Comparison of ENCODE assay signal across 18 cellular contexts in the genomic region with DNA sequence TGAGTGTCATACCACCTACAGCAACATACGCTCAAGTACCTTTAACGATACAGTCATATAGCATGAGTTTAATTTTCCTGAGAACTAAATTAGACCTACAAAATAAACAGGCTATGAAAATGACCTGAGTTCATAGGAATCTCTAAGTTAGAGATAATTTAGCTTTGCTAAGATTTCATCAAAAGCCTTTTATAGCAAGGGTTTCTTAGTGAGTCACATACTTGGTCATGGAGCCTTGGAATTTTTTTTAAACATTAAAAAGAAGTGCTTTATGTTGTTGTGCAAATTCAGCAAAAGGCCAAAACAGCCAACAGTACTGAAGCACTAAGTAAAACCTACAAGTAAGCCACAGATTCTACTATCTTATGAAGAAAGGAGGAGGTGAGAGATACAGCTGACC.
DNase-seq lines count a peak whose midpoint lies in the region; ATAC-seq and TF ChIP-seq lines count a peak whose summit lies in the region.
"Had no signal": no experiment of that assay in that cellular context is flagged by ENCODE, and none has a peak within 500 bp of the region (broad histone marks: within the 10 kb centered on the region; RNA-seq: fewer than 3 reads in every experiment).

No MANE protein-coding gene starts in this region.

- no peak for ATAC-seq in GM18520 (IDR thresholded peaks at IDR 0.05; ENCODE audit: unreplicated experiment)
- no peak for ATAC-seq in HG03139 (IDR thresholded peaks at IDR 0.05; ENCODE audit: unreplicated experiment)
- ATAC-seq: activated CD8-positive, alpha-beta memory T cell treated with anti-CD3 and anti-CD28 coated beads, Interleukin-2, amount 10 ng/mL, durations not matched to agents 7 days and 5 days; HepG2; stimulated activated memory B cell treated with anti-CD40 and anti-IgM and Interleukin-4, amounts not matched to agents 10 μg/mL and 1 μg/mL and 100 μg/mL, for 72 hours had no signal

- WGBS in mammary epithelial cell (ENCODE audit: low coverage, missing lambda C conversion rate) = 92% methylated on average over 2 of the region's 2 CpGs
- WGBS in testis, 2 donors = 94% methylated on average over 2 of the region's 2 CpGs

- H3K9ac ChIP-seq in mammary epithelial cell (ENCODE audit: insufficient read depth, low read length) = no peak overlapping the region

- H3K79me2 ChIP-seq in mammary epithelial cell (ENCODE audit: insufficient read depth, low read length) = no peaks in the 10 kb centered on the region

- no peak overlapping the region for H3K4me2 ChIP-seq in mammary epithelial cell (ENCODE audit: insufficient read depth, low read depth, low read length)

- no peak overlapping the region for H2AFZ ChIP-seq in mammary epithelial cell (ENCODE audit: low read depth, low read length)

- CTCF ChIA-PET in mammary epithelial cell (lab: Charles Lee; ENCODE audit: low non-redundant PET) = no interaction called here

- H3K4me1 ChIP-seq in mammary epithelial cell (ENCODE audit: insufficient read depth, low read length) = no peaks in the 10 kb centered on the region
- no peaks in the 10 kb centered on the region for H3K4me1 ChIP-seq in breast epithelium
- peaks cover 0 to 26% of the 10 kb centered on the region in 2 donors for H3K4me1 ChIP-seq in ascending aorta
- H3K4me1 ChIP-seq in testis = peaks cover 4% of the 10 kb centered on the region

- dilution Hi-C loops in mammary epithelial cell (cut with HindIII; ENCODE audit: low sequenced_read_pairs) = no loop called here

- in situ Hi-C loops in mammary epithelial cell (cut with MboI; ENCODE audit: low sequenced_read_pairs in 2 of 2) = no loop called here

- TF ChIP-seq CTCF in mammary epithelial cell (conservative IDR thresholded peaks at IDR 0.05 in 1 of 2, IDR thresholded peaks at IDR 0.05 in 1 of 2; ENCODE audit: extremely low read depth in 1 of 2, insufficient read depth in 1 of 2, low read depth in 1 of 2, low read length in 2 of 2) = no peak
- TF ChIP-seq CTCF in breast epithelium (IDR thresholded peaks at IDR 0.05) = no peak
- no peak for TF ChIP-seq CTCF in ascending aorta (IDR thresholded peaks at IDR 0.05)
- no peak for TF ChIP-seq CTCF in foreskin fibroblast (IDR thresholded peaks at IDR 0.05; ENCODE audit: low read depth, low read length)
- no peak for TF ChIP-seq CTCF in testis (IDR thresholded peaks at IDR 0.05)

- H3K27me3 ChIP-seq in mammary epithelial cell (ENCODE audit: insufficient read depth, low read length) (no peaks in the 10 kb centered on the region), breast epithelium (no peaks in the 10 kb centered on the region), ascending aorta (no peaks in the 10 kb centered on the region), testis (no peaks in the 10 kb centered on the region)
- H3K27me3 ChIP-seq: neutrophil, sigmoid colon, upper lobe of left lung had no signal

- no TSS peak for BruUV-seq in mammary epithelial cell (replicated peaks; lab: Mats Ljungman, UMichigan)

- no peak for TF ChIP-seq POLR2A in breast epithelium (IDR thresholded peaks at IDR 0.05)
- no peak for TF ChIP-seq POLR2A in testis (IDR thresholded peaks at IDR 0.05)

- H4K20me1 ChIP-seq in mammary epithelial cell (ENCODE audit: insufficient read depth, low read length) = no peaks in the 10 kb centered on the region

- no peaks in the 10 kb centered on the region for H3K36me3 ChIP-seq in mammary epithelial cell (ENCODE audit: insufficient read depth, low read length)
- no peaks in the 10 kb centered on the region for H3K36me3 ChIP-seq in breast epithelium
- H3K36me3 ChIP-seq in ascending aorta = no peaks in the 10 kb centered on the region
- H3K36me3 ChIP-seq in testis (ENCODE audit: low read depth, missing control alignments) = no peaks in the 10 kb centered on the region
- H3K36me3 ChIP-seq: neutrophil, sigmoid colon, upper lobe of left lung had no signal

- H3K4me3 ChIP-seq in mammary epithelial cell (replicated peaks in 1 of 3; ENCODE audit: insufficient read depth in 1 of 3, low read depth in 2 of 3, low read length in 3 of 3) (no peak overlapping the region), breast epithelium (no peak overlapping the region), ascending aorta (no peak overlapping the region), foreskin fibroblast (ENCODE audit: low read depth in 1 of 2, low read length in 2 of 2) (no peak overlapping the region), testis (no peak overlapping the region)
- H3K4me3 ChIP-seq: sigmoid colon, upper lobe of left lung had no signal

- H3K27ac ChIP-seq in mammary epithelial cell (ENCODE audit: insufficient read depth, low read depth, low read length) (no peak overlapping the region), breast epithelium (no peak overlapping the region), ascending aorta (peak overlapping the region; percentile 58), testis (no peak overlapping the region)
- H3K27ac ChIP-seq: neutrophil, RWPE1 had no signal

- intact Hi-C loops in mammary epithelial cell (cut with micrococcal nuclease) = no loop called here
- intact Hi-C loops in breast epithelium (cut with DNase I; ENCODE audit: low total_unique reads) = no loop called here
- intact Hi-C loops in ascending aorta (cut with DNase I) = no loop called here
- intact Hi-C loops in testis (cut with DNase I; ENCODE audit: low total_unique reads) = no loop called here

- no peaks in the 10 kb centered on the region for H3K9me3 ChIP-seq in mammary epithelial cell (replicated peaks; ENCODE audit: insufficient read depth, low read length)
- H3K9me3 ChIP-seq in breast epithelium = no peaks in the 10 kb centered on the region
- H3K9me3 ChIP-seq in ascending aorta = no peaks in the 10 kb centered on the region
- no peaks in the 10 kb centered on the region for H3K9me3 ChIP-seq in testis
- H3K9me3 ChIP-seq: neutrophil, sigmoid colon, upper lobe of left lung had no signal

- DNase-seq in mammary epithelial cell = peak; percentile 21
- DNase-seq in breast epithelium (ENCODE audit: low spot score in 2 of 2) = no peak
- no peak for DNase-seq in ascending aorta (ENCODE audit: low spot score in 2 of 2)
- peak; percentile 52 to 73 for DNase-seq in foreskin fibroblast
- DNase-seq in stromal cell of bone marrow (ENCODE audit: low read depth) = peak; percentile 52
- DNase-seq in testis = no peak
- DNase-seq: activated CD8-positive, alpha-beta memory T cell treated with anti-CD3 and anti-CD28 coated beads, Interleukin-2, amount 10 ng/mL, durations not matched to agents 7 days and 5 days; activated gamma-delta T cell; NCI-H2029 treated with DMSO at 0.1 percent for 48 hours; NCI-H82; sigmoid colon; upper lobe of left lung had no signal

Comparison
In these comparisons a context has a peak if more than half of its experiments do, and no peak if none do; other contexts are left out.
1. DNase-seq: peak in mammary epithelial cell (single experiment), foreskin fibroblast (2 of 2) and stromal cell of bone marrow (single experiment); none in breast epithelium (0 of 2), ascending aorta (0 of 2) and testis (single experiment).
2. H3K27ac ChIP-seq: peak in ascending aorta (2 of 2); none in mammary epithelial cell (single experiment), breast epithelium (0 of 2) and testis (0 of 2).